Comparison of ENCODE assay signal across 8 cellular contexts in the genomic region with DNA sequence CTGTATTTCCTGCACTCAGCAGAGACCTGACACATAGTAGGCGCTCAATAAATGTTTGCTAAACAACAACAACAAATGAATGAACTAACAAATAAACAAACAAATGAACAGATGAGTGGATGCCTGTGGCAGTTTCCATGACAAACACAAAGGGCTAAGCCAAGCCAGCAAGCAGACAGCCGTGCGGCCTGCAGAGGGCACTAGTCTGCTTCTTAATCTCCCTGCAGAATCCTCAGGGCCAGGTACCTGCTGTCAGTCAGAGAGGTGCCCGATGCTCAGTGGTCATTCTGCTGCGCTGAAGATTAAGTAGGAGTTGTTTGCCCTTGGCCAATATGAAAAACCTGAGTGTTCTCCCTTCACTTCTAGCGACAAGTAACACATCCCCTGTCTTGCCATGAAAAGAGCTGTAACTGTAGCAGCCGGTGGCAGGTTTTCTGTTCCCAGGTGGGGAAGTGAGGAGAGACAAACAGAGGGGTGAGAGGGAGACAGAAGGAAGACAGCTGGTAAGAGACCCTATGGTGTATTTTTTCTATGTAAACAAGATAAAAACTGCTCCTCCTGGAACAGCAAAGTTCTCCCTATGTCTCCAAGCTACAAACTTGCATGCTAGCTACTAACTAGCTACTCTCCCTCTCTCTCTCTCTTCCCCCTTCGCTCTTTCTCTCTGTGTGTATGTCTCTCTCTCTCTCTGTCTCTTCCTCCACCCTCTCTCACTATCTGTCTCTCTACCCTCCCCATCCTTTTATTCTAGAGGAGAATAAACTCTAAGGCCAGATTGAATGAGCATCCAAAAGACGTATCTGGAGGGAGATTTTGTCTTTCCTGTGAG. TPM values are rescaled to one million over a fixed set of nuclear protein-coding genes. Genes with fewer than 3 reads are reported as not detected.
DNase-seq lines count a peak whose midpoint lies in the region; ATAC-seq and TF ChIP-seq lines count a peak whose summit lies in the region.

TSS of gene MC3R (plus strand) at position 779 of the 829 bp plus-strand sequence. CDS start 112 bp downstream, outside the sequence.

- no peaks in the 10 kb centered on the region for H3K4me1 Mint-ChIP-seq in CD4-positive, alpha-beta T cell (ENCODE audit: low read depth)

- ATAC-seq in CD4-positive, alpha-beta T cell (ENCODE audit: poor library complexity) = no peak
- ATAC-seq in GM18868 (IDR thresholded peaks at IDR 0.05; ENCODE audit: unreplicated experiment) (peak; percentile 83), HG03135 (IDR thresholded peaks at IDR 0.05; ENCODE audit: unreplicated experiment) (no peak)

- TF ChIP-seq CTCF in CD4-positive, alpha-beta T cell (IDR thresholded peaks at IDR 0.05) = peak; percentile 41

- H3K9me3 ChIP-seq in CD4-positive, alpha-beta T cell (ENCODE audit: control insufficient read depth, low read length) = no peaks in the 10 kb centered on the region

- H3K27ac ChIP-seq in CD4-positive, alpha-beta T cell (ENCODE audit: low read depth, low read length) = no peak within 1 kb of the TSS

- intact Hi-C loops in CD4-positive, alpha-beta T cell (cut with DNase I, micrococcal nuclease) = loop anchor here (5.0 kb wide), 3 partner anchors 264 to 1099 kb away; no protein-coding TSS in a partner anchor

- POLR2A ChIA-PET in CD4-positive, alpha-beta T cell (lab: Charles Lee) = no interaction called here

- H3K36me3 Mint-ChIP-seq in CD4-positive, alpha-beta T cell (ENCODE audit: low read depth) = no peaks in the 10 kb centered on the region

- H3K9me3 Mint-ChIP-seq in CD4-positive, alpha-beta T cell = no peaks in the 10 kb centered on the region

- H3K27me3 Mint-ChIP-seq in CD4-positive, alpha-beta T cell = peaks cover 72% of the 10 kb centered on the region

- no peak within 1 kb of the TSS for H3K4me3 Mint-ChIP-seq in CD4-positive, alpha-beta T cell

- peak in 9 of 10 experiments; percentile 2 to 37 (median 11) for DNase-seq in CD4-positive, alpha-beta T cell
- DNase-seq in HuH-7.5 (ENCODE audit: low spot score) (peak; percentile 31), RPMI8226 (peak; percentile 67), amygdala (lab: John Stamatoyannopoulos, UW) (peak in 39 of 56 donors; percentile 1 to 67 (median 20)), iPS-NIHi11 (ENCODE audit: low spot score) (peak; percentile 65)
- DNase-seq in stimulated activated CD4-positive, alpha-beta T cell treated with anti-CD3 and anti-CD28 coated beads, Interleukin-4, amount 100 ng/mL, for 1 hour = peak; percentile 38

- peaks cover 18% of the 10 kb centered on the region for H3K27me3 ChIP-seq in CD4-positive, alpha-beta T cell (ENCODE audit: control insufficient read depth, insufficient read depth, low read length)

- no peak within 1 kb of the TSS for H3K27ac Mint-ChIP-seq in CD4-positive, alpha-beta T cell

- CTCF ChIA-PET in CD4-positive, alpha-beta T cell (lab: Charles Lee) = no interaction called here

RNA-seq across cellular contexts. Expression of gene MC3R, which starts in this region (rescaled TPM):
- not detected for total RNA-seq in CD4-positive, alpha-beta T cell

Comparison
In these comparisons a context has a peak if more than half of its experiments do, and no peak if none do; other contexts are left out.
1. Peak in DNase-seq in CD4-positive, alpha-beta T cell; RNA of the gene not detected or under 1 TPM.
2. DNase-seq: peak in every context shown above with its lines; median percentile 67 in RPMI8226; 65 in iPS-NIHi11; 38 in stimulated activated CD4-positive, alpha-beta T cell treated with anti-CD3 and anti-CD28 coated beads, Interleukin-4, amount 100 ng/mL, for 1 hour; 31 in HuH-7.5; 20 in amygdala; 11 in CD4-positive, alpha-beta T cell.